ENCODE assay signal across 15 cellular contexts in the genomic region with DNA sequence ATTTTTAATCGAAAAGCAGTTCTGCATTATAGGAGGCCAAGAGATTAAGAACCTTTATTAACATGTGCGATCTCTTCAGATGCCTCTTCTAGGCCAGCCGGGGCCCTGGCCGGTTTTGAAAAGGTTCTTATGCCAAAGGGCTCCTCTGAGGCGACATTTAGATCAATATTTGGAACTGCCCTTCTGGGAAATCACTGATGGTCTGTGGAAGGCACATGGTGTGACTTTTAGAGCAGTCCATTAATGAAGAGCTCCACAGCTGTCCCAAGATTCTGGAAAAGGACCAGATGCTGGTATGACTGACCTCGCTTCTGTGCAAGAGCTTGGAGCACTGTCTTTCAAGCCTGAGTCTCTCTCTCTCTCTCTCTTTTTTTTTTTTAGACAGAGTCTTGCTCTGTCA. TPM values are rescaled to one million over a fixed set of nuclear protein-coding genes. Genes with fewer than 3 reads are reported as not detected.
"Had no signal": no experiment of that assay in that cellular context is flagged by ENCODE, and none has a peak within 500 bp of the region (broad histone marks: within the 10 kb centered on the region; RNA-seq: fewer than 3 reads in every experiment).

No MANE protein-coding gene starts in this region.

- H3K27ac Mint-ChIP-seq: activated CD4-positive, alpha-beta memory T cell treated with anti-CD3 and anti-CD28 coated beads, Interleukin-2, amount 10 ng/mL, durations not matched to agents 7 days and 5 days; activated CD4-positive, alpha-beta T cell treated with anti-CD3 and anti-CD28 coated beads for 36 hours; naive thymus-derived CD4-positive, alpha-beta T cell had no signal

- DNase-seq: activated CD4-positive, alpha-beta memory T cell treated with anti-CD3 and anti-CD28 coated beads, Interleukin-2, amount 10 ng/mL, durations not matched to agents 7 days and 5 days; activated CD4-positive, alpha-beta T cell treated with anti-CD3 and anti-CD28 coated beads for 36 hours; activated effector memory CD4-positive, alpha-beta T cell treated with Interleukin-2 at 50 U/mL for 16 hours; activated naive CD4-positive, alpha-beta T cell treated with anti-CD3 and anti-CD28 coated beads, Interleukin-2, amount 50 U/mL, for 16 hours; activated T-cell treated with anti-CD3 and anti-CD28 coated beads, Interleukin-2, amount 50 U/mL, for 4 hours; kidney glomerular epithelial cell; naive thymus-derived CD4-positive, alpha-beta T cell; stimulated activated CD4-positive, alpha-beta T cell treated with anti-CD3 and anti-CD28 coated beads, Interleukin-15, amount 100 ng/mL, for 24 hours; stimulated activated CD4-positive, alpha-beta T cell treated with anti-CD3 and anti-CD28 coated beads, Interleukin-4, amount 100 ng/mL, for 24 hours; stimulated activated naive CD4-positive, alpha-beta T cell; T-helper 2 cell; uterus had no signal

- H3K9ac ChIP-seq: parathyroid adenoma had no signal

- H3K9me3 ChIP-seq: tibial nerve, uterus had no signal

- ATAC-seq: activated CD4-positive, alpha-beta T cell treated with anti-CD3 and anti-CD28 coated beads for 36 hours; activated T-cell treated with anti-CD3 and anti-CD28 coated beads, Interleukin-2, amount 50 U/mL, for 4 hours; naive thymus-derived CD4-positive, alpha-beta T cell had no signal

- H3K4me3 Mint-ChIP-seq: activated CD4-positive, alpha-beta memory T cell treated with anti-CD3 and anti-CD28 coated beads, Interleukin-2, amount 10 ng/mL, durations not matched to agents 7 days and 5 days; activated CD4-positive, alpha-beta T cell treated with anti-CD3 and anti-CD28 coated beads for 36 hours; activated T-cell treated with anti-CD3 and anti-CD28 coated beads, Interleukin-2, amount 50 U/mL, for 4 hours; naive thymus-derived CD4-positive, alpha-beta T cell had no signal

- H2AFZ ChIP-seq: parathyroid adenoma had no signal

- H3K79me2 ChIP-seq: parathyroid adenoma had no signal

- H3K4me1 ChIP-seq: parathyroid adenoma, uterus had no signal

- H3K4me3 ChIP-seq: lung, tibial nerve, uterus had no signal

- H3K27me3 Mint-ChIP-seq: activated CD4-positive, alpha-beta memory T cell treated with anti-CD3 and anti-CD28 coated beads, Interleukin-2, amount 10 ng/mL, durations not matched to agents 7 days and 5 days; activated CD4-positive, alpha-beta T cell treated with anti-CD3 and anti-CD28 coated beads for 36 hours had no signal

- H3K9me3 Mint-ChIP-seq: activated T-cell treated with anti-CD3 and anti-CD28 coated beads, Interleukin-2, amount 50 U/mL, for 4 hours had no signal

- H3K27me3 ChIP-seq: tibial nerve, uterus had no signal

- H3K36me3 ChIP-seq: uterus had no signal

- H3K27ac ChIP-seq: parathyroid adenoma, tibial nerve, uterus had no signal

RNA-seq across cellular contexts. Expression of gene MGLL, which starts 19.7 kb away (rescaled TPM):
- polyA plus RNA-seq: naive thymus-derived CD4-positive, alpha-beta T cell had no signal
